Comparison of ENCODE assay signal across 26 cellular contexts in genomic region chr18:14919666-14920065, GRCh38.
"Had no signal": no experiment of that assay in that cellular context is flagged by ENCODE, and none has a peak within 500 bp of the region (broad histone marks: within the 10 kb centered on the region; RNA-seq: fewer than 3 reads in every experiment).

No MANE protein-coding gene starts in this region.

- H3K4me1 ChIP-seq: gastrocnemius medialis, lower lobe of right lung, sigmoid colon, suprapubic skin, tibial artery had no signal

- FAIRE-seq: colon, kidney had no signal

- H3K36me3 ChIP-seq: gastrocnemius medialis, lower lobe of right lung, neutrophil, sigmoid colon, suprapubic skin, tibial artery had no signal

- ATAC-seq: activated CD4-positive, alpha-beta T cell treated with anti-CD3 and anti-CD28 coated beads for 36 hours; activated CD8-positive, alpha-beta memory T cell treated with anti-CD3 and anti-CD28 coated beads, Interleukin-2, amount 10 ng/mL, durations not matched to agents 7 days and 5 days; activated CD8-positive, alpha-beta T cell treated with anti-CD3 and anti-CD28 coated beads, Interleukin-2, amount 10 ng/mL, durations not matched to agents 7 days and 5 days; gastrocnemius medialis; lower lobe of right lung; stimulated activated memory B cell treated with anti-CD40 and anti-IgM and Interleukin-4, amounts not matched to agents 10 μg/mL and 1 μg/mL and 100 μg/mL, for 72 hours had no signal

- H3K9me3 ChIP-seq: gastrocnemius medialis, lower lobe of right lung, neutrophil, suprapubic skin, tibial artery had no signal

- H3K27me3 ChIP-seq: gastrocnemius medialis, hepatocyte, neutrophil, sigmoid colon, suprapubic skin, tibial artery had no signal

- H3K4me3 ChIP-seq: gastrocnemius medialis, hepatocyte, lower lobe of right lung, sigmoid colon, smooth muscle cell, suprapubic skin, tibial artery had no signal

- DNase-seq: activated B cell treated with CpG ODN at 0.5 μM for 24 hours; activated CD4-positive, alpha-beta T cell treated with anti-CD3 and anti-CD28 coated beads for 36 hours; activated CD8-positive, alpha-beta memory T cell treated with anti-CD3 and anti-CD28 coated beads, Interleukin-2, amount 10 ng/mL, durations not matched to agents 7 days and 5 days; activated CD8-positive, alpha-beta T cell treated with anti-CD3 and anti-CD28 coated beads, Interleukin-2, amount 10 ng/mL, durations not matched to agents 7 days and 5 days; activated naive CD4-positive, alpha-beta T cell; activated T-cell treated with anti-CD3 and anti-CD28 coated beads, Interleukin-2, amount 50 U/mL, for 48 hours; anterior cingulate cortex; effector CD8-positive, alpha-beta T cell; gastrocnemius medialis; kidney; lower lobe of right lung; mesendoderm; naive B cell; nephron progenitor cell; sigmoid colon; stimulated activated CD4-positive, alpha-beta T cell treated with anti-CD3 and anti-CD28 coated beads, Interleukin-1b, Interleukin-23, amount 100 ng/mL, for 48 hours; stimulated activated CD4-positive, alpha-beta T cell treated with anti-CD3 and anti-CD28 coated beads, Interleukin-4, amount 100 ng/mL, for 4 hours; stimulated activated CD8-positive, alpha-beta memory T cell treated with anti-CD3 and anti-CD28 coated beads, Interleukin-4, amount 100 ng/mL, for 48 hours; T-helper 1 cell; tibial artery had no signal

- H3K27ac ChIP-seq: gastrocnemius medialis, hepatocyte, lower lobe of right lung, neutrophil, sigmoid colon, suprapubic skin, tibial artery had no signal
